Comparison of ENCODE assay signal across 1 cellular context in the genomic region with DNA sequence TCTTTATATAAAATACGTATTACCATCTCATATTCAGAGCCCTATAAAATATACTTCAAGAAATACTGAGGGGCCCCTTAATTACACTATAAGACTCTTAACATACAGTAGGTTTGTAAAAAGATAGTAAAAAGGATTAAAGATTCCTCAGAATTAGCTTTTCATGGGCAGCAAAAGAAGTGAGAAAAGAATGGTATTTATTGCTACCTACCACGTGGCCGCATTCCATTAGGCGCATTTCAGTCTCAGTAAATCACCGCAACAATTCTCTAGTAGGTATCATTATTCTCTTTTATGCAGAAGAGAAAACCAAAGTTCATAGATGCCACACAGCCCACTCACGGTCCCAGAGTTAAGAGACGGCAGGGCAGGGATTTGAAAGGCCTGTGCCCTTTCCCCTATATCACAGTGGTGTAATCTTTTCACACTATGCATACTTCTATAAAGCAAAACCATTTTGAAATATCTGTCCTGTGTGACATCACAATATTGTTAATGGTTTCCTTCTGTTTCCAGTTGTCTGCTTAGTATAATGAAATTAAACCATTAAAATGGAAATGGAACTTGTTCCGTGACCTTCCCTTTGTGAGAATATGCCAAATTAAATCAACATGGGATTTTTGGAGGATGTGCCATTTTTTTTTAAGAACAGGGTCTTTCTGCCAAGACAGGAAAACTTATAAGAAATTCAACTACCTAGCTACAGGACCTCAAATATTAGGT.
TF ChIP-seq lines count a peak whose summit lies in the region.

No MANE protein-coding gene starts in this region.

TF ChIP-seq in SK-N-SH, 30 proteins besides CTCF, POLR2A, EP300 and RAD21:
- TF ChIP-seq, protein P1, sequence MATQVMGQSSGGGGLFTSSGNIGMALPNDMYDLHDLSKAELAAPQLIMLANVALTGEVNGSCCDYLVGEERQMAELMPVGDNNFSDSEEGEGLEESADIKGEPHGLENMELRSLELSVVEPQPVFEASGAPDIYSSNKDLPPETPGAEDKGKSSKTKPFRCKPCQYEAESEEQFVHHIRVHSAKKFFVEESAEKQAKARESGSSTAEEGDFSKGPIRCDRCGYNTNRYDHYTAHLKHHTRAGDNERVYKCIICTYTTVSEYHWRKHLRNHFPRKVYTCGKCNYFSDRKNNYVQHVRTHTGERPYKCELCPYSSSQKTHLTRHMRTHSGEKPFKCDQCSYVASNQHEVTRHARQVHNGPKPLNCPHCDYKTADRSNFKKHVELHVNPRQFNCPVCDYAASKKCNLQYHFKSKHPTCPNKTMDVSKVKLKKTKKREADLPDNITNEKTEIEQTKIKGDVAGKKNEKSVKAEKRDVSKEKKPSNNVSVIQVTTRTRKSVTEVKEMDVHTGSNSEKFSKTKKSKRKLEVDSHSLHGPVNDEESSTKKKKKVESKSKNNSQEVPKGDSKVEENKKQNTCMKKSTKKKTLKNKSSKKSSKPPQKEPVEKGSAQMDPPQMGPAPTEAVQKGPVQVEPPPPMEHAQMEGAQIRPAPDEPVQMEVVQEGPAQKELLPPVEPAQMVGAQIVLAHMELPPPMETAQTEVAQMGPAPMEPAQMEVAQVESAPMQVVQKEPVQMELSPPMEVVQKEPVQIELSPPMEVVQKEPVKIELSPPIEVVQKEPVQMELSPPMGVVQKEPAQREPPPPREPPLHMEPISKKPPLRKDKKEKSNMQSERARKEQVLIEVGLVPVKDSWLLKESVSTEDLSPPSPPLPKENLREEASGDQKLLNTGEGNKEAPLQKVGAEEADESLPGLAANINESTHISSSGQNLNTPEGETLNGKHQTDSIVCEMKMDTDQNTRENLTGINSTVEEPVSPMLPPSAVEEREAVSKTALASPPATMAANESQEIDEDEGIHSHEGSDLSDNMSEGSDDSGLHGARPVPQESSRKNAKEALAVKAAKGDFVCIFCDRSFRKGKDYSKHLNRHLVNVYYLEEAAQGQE (IDR thresholded peaks at IDR 0.05; ENCODE audit: low read depth, low read length), result no peak
- TF ChIP-seq CHD2 (IDR thresholded peaks at IDR 0.05; ENCODE audit: low read length, partially characterized antibody) (peak; percentile 23), RCOR1 (IDR thresholded peaks at IDR 0.05; ENCODE audit: low read length) (peak; percentile 81; the same call in 1 of the 2 replicates), POLR2AphosphoS5 (IDR thresholded peaks at IDR 0.05; ENCODE audit: low read depth, low read length) (no peak)
- TF ChIP-seq, protein P2, sequence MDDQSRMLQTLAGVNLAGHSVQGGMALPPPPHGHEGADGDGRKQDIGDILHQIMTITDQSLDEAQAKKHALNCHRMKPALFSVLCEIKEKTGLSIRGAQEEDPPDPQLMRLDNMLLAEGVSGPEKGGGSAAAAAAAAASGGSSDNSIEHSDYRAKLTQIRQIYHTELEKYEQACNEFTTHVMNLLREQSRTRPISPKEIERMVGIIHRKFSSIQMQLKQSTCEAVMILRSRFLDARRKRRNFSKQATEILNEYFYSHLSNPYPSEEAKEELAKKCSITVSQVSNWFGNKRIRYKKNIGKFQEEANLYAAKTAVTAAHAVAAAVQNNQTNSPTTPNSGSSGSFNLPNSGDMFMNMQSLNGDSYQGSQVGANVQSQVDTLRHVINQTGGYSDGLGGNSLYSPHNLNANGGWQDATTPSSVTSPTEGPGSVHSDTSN (IDR thresholded peaks at IDR 0.05), result no peak
